8 cellular contexts compared by ENCODE assay signal in genomic region chr10:37976091-37976879, GRCh38. TPM values are rescaled to one million over a fixed set of nuclear protein-coding genes. Genes with fewer than 3 reads are reported as not detected.
A peak's percentile ranks its signal among the peaks of the same experiment; 100 is the strongest.
DNase-seq lines count a peak whose midpoint lies in the region; TF ChIP-seq lines count a peak whose summit lies in the region.

Gene ZNF25 (minus strand): TSS chr10:37976647. CDS start chr10:37971722, 4,925 bp downstream.

- H3K27me3 ChIP-seq in suprapubic skin = no peaks in the 10 kb centered on the region

- TF ChIP-seq POLR2A in suprapubic skin (IDR thresholded peaks at IDR 0.05) = peak; percentile 71 to 77

- H3K27me3 Mint-ChIP-seq in HFFc6 (ENCODE audit: insufficient read depth) = no peaks in the 10 kb centered on the region; the same call in 1 of the 2 replicates
- H3K27me3 Mint-ChIP-seq in activated naive CD4-positive, alpha-beta T cell treated with anti-CD3 and anti-CD28 coated beads, Interleukin-2, amount 50 U/mL, for 24 hours = no peaks in the 10 kb centered on the region

- H3K36me3 Mint-ChIP-seq in HFFc6 (ENCODE audit: low read depth) = peaks cover 8% of the 10 kb centered on the region
- H3K36me3 Mint-ChIP-seq in activated naive CD4-positive, alpha-beta T cell treated with anti-CD3 and anti-CD28 coated beads, Interleukin-2, amount 50 U/mL, for 24 hours = no peaks in the 10 kb centered on the region

- DNase-seq in HFFc6 (peak; percentile 98), NAMALWA (ENCODE audit: low spot score) (peak; percentile 100), SK-N-DZ (ENCODE audit: low spot score) (peak; percentile 99), globus pallidus (ENCODE audit: low spot score) (peak; percentile 99), nucleus accumbens (lab: John Stamatoyannopoulos, UW) (peak; percentile 84 to 99 (median 97)), suprapubic skin (ENCODE audit: low spot score in 2 of 2) (peak; percentile 99)

- TF ChIP-seq CTCF in HFFc6 (IDR thresholded peaks at IDR 0.05) (peak; percentile 91), suprapubic skin (IDR thresholded peaks at IDR 0.05) (peak; percentile 85 to 92)

- H3K9me3 ChIP-seq in suprapubic skin = no peaks in the 10 kb centered on the region

- H3K27ac Mint-ChIP-seq in HFFc6 = peak within 1 kb of the TSS; percentile 96
- peak within 1 kb of the TSS; percentile 95 for H3K27ac Mint-ChIP-seq in activated naive CD4-positive, alpha-beta T cell treated with anti-CD3 and anti-CD28 coated beads, Interleukin-2, amount 50 U/mL, for 24 hours

- peak within 1 kb of the TSS; percentile 92 for H3K4me3 Mint-ChIP-seq in HFFc6
- peak within 1 kb of the TSS; percentile 94 for H3K4me3 Mint-ChIP-seq in activated naive CD4-positive, alpha-beta T cell treated with anti-CD3 and anti-CD28 coated beads, Interleukin-2, amount 50 U/mL, for 24 hours

- H3K4me3 ChIP-seq in GM08714 (ENCODE audit: low read length) (peak within 1 kb of the TSS; percentile 89), suprapubic skin (peak within 1 kb of the TSS; percentile 100)

- H3K36me3 ChIP-seq in suprapubic skin = no peaks in the 10 kb centered on the region

- 0% methylated on average over 48 of the region's 66 CpGs for WGBS in suprapubic skin

- H3K27ac ChIP-seq in suprapubic skin = peak within 1 kb of the TSS; percentile 99

- H3K9me3 Mint-ChIP-seq in HFFc6 = no peaks in the 10 kb centered on the region
- H3K9me3 Mint-ChIP-seq in activated naive CD4-positive, alpha-beta T cell treated with anti-CD3 and anti-CD28 coated beads, Interleukin-2, amount 50 U/mL, for 24 hours = no peaks in the 10 kb centered on the region

- H3K4me1 ChIP-seq in suprapubic skin = peaks cover 13% of the 10 kb centered on the region

- no peak for TF ChIP-seq EP300 in suprapubic skin (IDR thresholded peaks at IDR 0.05)

- peaks cover 26% of the 10 kb centered on the region for H3K4me1 Mint-ChIP-seq in HFFc6 (ENCODE audit: low read depth)
- peaks cover 25% of the 10 kb centered on the region for H3K4me1 Mint-ChIP-seq in activated naive CD4-positive, alpha-beta T cell treated with anti-CD3 and anti-CD28 coated beads, Interleukin-2, amount 50 U/mL, for 24 hours

RNA-seq across cellular contexts. Expression of gene ZNF25, which starts in this region (rescaled TPM):
- 1 to 10 TPM; 6.2 to 7.2 (median 6.9) TPM for total RNA-seq in HFFc6 (2021; fragmentation: NEBNext Ultra II Directional; extraction: Animal tissue kit (Norgen Biotek cat#: 25700))
- polyA plus RNA-seq in SK-N-DZ (2014; cell fraction: cytosol; rRNA removed) = 3.2 and 3.8 TPM in 2 replicates
- polyA plus RNA-seq in SK-N-DZ (2014; cell fraction: nucleus; rRNA removed) = 4.4 and 5.0 TPM in 2 replicates
- total RNA-seq in suprapubic skin = 10 to 100 TPM in 1 of 4 donors, 1 to 10 TPM in 3; 5.3 to 14.0 (median 7.2) TPM

Comparison
In these comparisons a context has a peak if more than half of its experiments do, and no peak if none do; other contexts are left out.
1. Peak in every context shown above with its lines: DNase-seq, H3K4me3 ChIP-seq and H3K27ac ChIP-seq.